Comparison of ENCODE assay signal across 8 cellular contexts in the genomic region with DNA sequence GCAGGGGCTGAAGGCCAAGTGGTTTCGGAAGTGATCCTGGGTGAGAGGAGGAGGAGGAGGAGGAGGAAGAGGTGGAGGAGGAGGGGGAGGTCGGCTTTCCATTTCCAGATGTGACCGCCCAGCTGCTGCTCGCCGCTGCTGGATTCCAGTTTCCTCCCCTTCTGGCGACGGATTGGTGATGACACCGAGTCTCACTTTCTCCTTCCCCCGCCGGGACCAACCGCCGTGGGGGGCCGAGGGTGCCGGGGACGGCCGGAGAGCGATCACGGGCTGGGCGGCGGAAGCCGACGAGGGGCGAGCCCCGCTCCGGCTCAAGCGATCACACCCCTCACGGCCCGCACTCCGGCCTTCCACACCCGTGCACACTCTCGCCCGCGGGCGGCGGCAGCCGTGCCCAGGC. TPM values are rescaled to one million over a fixed set of nuclear protein-coding genes. Genes with fewer than 3 reads are reported as not detected.
DNase-seq lines count a peak whose midpoint lies in the region; ATAC-seq and TF ChIP-seq lines count a peak whose summit lies in the region.
"Not testable (repeated sequence)": the region's sequence is repeated elsewhere in the genome, so short reads cannot be mapped to it uniquely, and the experiment has no call there.

No MANE protein-coding gene starts in this region.

- not testable (repeated sequence) for ATAC-seq in heart left ventricle; naive thymus-derived CD4-positive, alpha-beta T cell

- not testable (repeated sequence) for H3K4me1 ChIP-seq in BE2C; HEK293 (ENCODE audit: control insufficient read depth, insufficient read depth, low read length); heart left ventricle; naive thymus-derived CD4-positive, alpha-beta T cell (ENCODE audit: control insufficient read depth in 2 of 2, insufficient read depth in 2 of 2, low read length in 2 of 2)

- not testable (repeated sequence) for H3K36me3 Mint-ChIP-seq in naive thymus-derived CD4-positive, alpha-beta T cell

- H3K27ac ChIP-seq in HEK293 (ENCODE audit: extremely low read depth, low read depth, low read length): peak overlapping the region; percentile 47; the same call in 1 of the 2 replicates
- peak overlapping the region in 8 of 12 donors; percentile 24 to 81 (median 54) for H3K27ac ChIP-seq in heart left ventricle
- peak overlapping the region; percentile 86 for H3K27ac ChIP-seq in naive thymus-derived CD4-positive, alpha-beta T cell (ENCODE audit: low read depth, low read length)

- H3K4me3 ChIP-seq in BE2C (ENCODE audit: low read depth, low read length) (peak overlapping the region; percentile 41), HEK293 (ENCODE audit: low read depth, low read length) (peak overlapping the region; percentile 62), heart left ventricle (peak overlapping the region; percentile 20 to 66 (median 58))
- peak overlapping the region; percentile 35 for H3K4me3 ChIP-seq in naive thymus-derived CD4-positive, alpha-beta T cell (ENCODE audit: low read length)

- peak overlapping the region; percentile 32 to 88 (median 78) for H3K4me3 Mint-ChIP-seq in naive thymus-derived CD4-positive, alpha-beta T cell

- H3K27me3 Mint-ChIP-seq in naive thymus-derived CD4-positive, alpha-beta T cell: not testable (repeated sequence)

- CTCF ChIA-PET in HEK293 (lab: Yijun Ruan, JAX); naive thymus-derived CD4-positive, alpha-beta T cell (lab: Charles Lee): not testable (repeated sequence)

- not testable (repeated sequence) for H3K9me3 Mint-ChIP-seq in naive thymus-derived CD4-positive, alpha-beta T cell

- H3K9me3 ChIP-seq in BE2C; HEK293 (ENCODE audit: control insufficient read depth, insufficient read depth, low read depth, low read length); heart left ventricle; naive thymus-derived CD4-positive, alpha-beta T cell (ENCODE audit: control insufficient read depth in 2 of 3, low read length in 3 of 3): not testable (repeated sequence)

- not testable (repeated sequence) for H3K36me3 ChIP-seq in BE2C; HEK293 (ENCODE audit: control insufficient read depth in 2 of 2, insufficient read depth in 1 of 2, low read length in 2 of 2); heart left ventricle; naive thymus-derived CD4-positive, alpha-beta T cell (ENCODE audit: control insufficient read depth in 2 of 3, insufficient read depth in 3 of 3, low read length in 3 of 3)

- not testable (repeated sequence) for H3K4me1 Mint-ChIP-seq in naive thymus-derived CD4-positive, alpha-beta T cell

- intact Hi-C loops in heart left ventricle (cut with DNase I); naive thymus-derived CD4-positive, alpha-beta T cell (cut with micrococcal nuclease): not testable (repeated sequence)

- POLR2A ChIA-PET in HEK293 (lab: Yijun Ruan, JAX); naive thymus-derived CD4-positive, alpha-beta T cell (lab: Charles Lee): not testable (repeated sequence)

- 0 to 1% (median 0%) methylated on average over 11 to 33 of the region's 36 CpGs for WGBS in heart left ventricle, 4 donors

- DNase-seq in BE2C (peak; percentile 11), RKO (ENCODE audit: low spot score) (peak; percentile 48), cerebellar cortex (ENCODE audit: low spot score) (peak; percentile 2), heart left ventricle (peak; percentile 39 to 80 (median 52))
- peak; percentile 46 for DNase-seq in activated CD8-positive, alpha-beta memory T cell treated with anti-CD3 and anti-CD28 coated beads, Interleukin-2, amount 50 U/mL, for 4 hours
- DNase-seq in naive thymus-derived CD4-positive, alpha-beta T cell: peak; percentile 25 to 72 (median 41)
- peak in 2 of 3 experiments; percentile 20 to 46 for DNase-seq in stimulated activated CD4-positive, alpha-beta T cell treated with anti-CD3 and anti-CD28 coated beads, TNF-alpha, amount 100 ng/mL, for 24 hours (ENCODE audit: low read depth in 3 of 3)

- TF ChIP-seq CTCF in BE2C (IDR thresholded peaks at IDR 0.05; ENCODE audit: low read depth, low read length); HEK293 (tag by site-specific recombination; IDR thresholded peaks at IDR 0.05); heart left ventricle (IDR thresholded peaks at IDR 0.05): not testable (repeated sequence)

- not testable (repeated sequence) for H3K27me3 ChIP-seq in BE2C; heart left ventricle; naive thymus-derived CD4-positive, alpha-beta T cell (ENCODE audit: control insufficient read depth in 2 of 2, insufficient read depth in 2 of 2, low read length in 2 of 2)

- not testable (repeated sequence) for TF ChIP-seq POLR2A in heart left ventricle (IDR thresholded peaks at IDR 0.05)

- H3K27ac Mint-ChIP-seq in naive thymus-derived CD4-positive, alpha-beta T cell: peak overlapping the region in 6 of 9 donors; percentile 64 to 92 (median 86)

TF ChIP-seq in HEK293, 187 proteins besides CTCF, POLR2A, EP300 and RAD21 (continues in another document):
- TF ChIP-seq SP3 (tag by site-specific recombination; IDR thresholded peaks at IDR 0.05) (0 out of 2 replicates have a peak, but pooled peaks have one; percentile 37), EGR2 (tag by site-specific recombination; IDR thresholded peaks at IDR 0.05; ENCODE audit: low read depth) (peak; percentile 74), ZBTB20 (tag by site-specific recombination; IDR thresholded peaks at IDR 0.05) (peak; percentile 54; the same call in 1 of the 2 replicates), ZEB2 (tag by site-specific recombination; IDR thresholded peaks at IDR 0.05) (0 out of 2 replicates have a peak, but pooled peaks have one; percentile 18), GLIS2 (tag by site-specific recombination; IDR thresholded peaks at IDR 0.05) (peak; percentile 68)
- TF ChIP-seq, protein P1, sequence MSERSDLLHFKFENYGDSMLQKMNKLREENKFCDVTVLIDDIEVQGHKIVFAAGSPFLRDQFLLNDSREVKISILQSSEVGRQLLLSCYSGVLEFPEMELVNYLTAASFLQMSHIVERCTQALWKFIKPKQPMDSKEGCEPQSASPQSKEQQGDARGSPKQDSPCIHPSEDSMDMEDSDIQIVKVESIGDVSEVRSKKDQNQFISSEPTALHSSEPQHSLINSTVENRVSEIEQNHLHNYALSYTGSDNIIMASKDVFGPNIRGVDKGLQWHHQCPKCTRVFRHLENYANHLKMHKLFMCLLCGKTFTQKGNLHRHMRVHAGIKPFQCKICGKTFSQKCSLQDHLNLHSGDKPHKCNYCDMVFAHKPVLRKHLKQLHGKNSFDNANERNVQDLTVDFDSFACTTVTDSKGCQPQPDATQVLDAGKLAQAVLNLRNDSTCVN (tag by site-specific recombination; optimal IDR thresholded peaks at IDR 0.05): peak; percentile 89
- TF ChIP-seq, protein P2, sequence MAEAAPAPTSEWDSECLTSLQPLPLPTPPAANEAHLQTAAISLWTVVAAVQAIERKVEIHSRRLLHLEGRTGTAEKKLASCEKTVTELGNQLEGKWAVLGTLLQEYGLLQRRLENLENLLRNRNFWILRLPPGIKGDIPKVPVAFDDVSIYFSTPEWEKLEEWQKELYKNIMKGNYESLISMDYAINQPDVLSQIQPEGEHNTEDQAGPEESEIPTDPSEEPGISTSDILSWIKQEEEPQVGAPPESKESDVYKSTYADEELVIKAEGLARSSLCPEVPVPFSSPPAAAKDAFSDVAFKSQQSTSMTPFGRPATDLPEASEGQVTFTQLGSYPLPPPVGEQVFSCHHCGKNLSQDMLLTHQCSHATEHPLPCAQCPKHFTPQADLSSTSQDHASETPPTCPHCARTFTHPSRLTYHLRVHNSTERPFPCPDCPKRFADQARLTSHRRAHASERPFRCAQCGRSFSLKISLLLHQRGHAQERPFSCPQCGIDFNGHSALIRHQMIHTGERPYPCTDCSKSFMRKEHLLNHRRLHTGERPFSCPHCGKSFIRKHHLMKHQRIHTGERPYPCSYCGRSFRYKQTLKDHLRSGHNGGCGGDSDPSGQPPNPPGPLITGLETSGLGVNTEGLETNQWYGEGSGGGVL (tag by site-specific recombination; IDR thresholded peaks at IDR 0.05): peak; percentile 91
- TF ChIP-seq, protein P3, sequence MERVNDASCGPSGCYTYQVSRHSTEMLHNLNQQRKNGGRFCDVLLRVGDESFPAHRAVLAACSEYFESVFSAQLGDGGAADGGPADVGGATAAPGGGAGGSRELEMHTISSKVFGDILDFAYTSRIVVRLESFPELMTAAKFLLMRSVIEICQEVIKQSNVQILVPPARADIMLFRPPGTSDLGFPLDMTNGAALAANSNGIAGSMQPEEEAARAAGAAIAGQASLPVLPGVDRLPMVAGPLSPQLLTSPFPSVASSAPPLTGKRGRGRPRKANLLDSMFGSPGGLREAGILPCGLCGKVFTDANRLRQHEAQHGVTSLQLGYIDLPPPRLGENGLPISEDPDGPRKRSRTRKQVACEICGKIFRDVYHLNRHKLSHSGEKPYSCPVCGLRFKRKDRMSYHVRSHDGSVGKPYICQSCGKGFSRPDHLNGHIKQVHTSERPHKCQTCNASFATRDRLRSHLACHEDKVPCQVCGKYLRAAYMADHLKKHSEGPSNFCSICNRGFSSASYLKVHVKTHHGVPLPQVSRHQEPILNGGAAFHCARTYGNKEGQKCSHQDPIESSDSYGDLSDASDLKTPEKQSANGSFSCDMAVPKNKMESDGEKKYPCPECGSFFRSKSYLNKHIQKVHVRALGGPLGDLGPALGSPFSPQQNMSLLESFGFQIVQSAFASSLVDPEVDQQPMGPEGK (tag by site-specific recombination; IDR thresholded peaks at IDR 0.05): peak; percentile 32; the same call in 1 of the 2 replicates

RNA-seq across cellular contexts. Expression of a gene that starts 26.1 kb away (rescaled TPM):
- 2.0 TPM for polyA plus RNA-seq in BE2C (2012; ENCODE audit: insufficient read depth, insufficient read length, low read depth)
- not detected for total RNA-seq in heart left ventricle
- not detected for polyA plus RNA-seq in heart left ventricle
- not detected for total RNA-seq in naive thymus-derived CD4-positive, alpha-beta T cell
- not detected for polyA plus RNA-seq in naive thymus-derived CD4-positive, alpha-beta T cell

Comparison
In these comparisons a context has a peak if more than half of its experiments do, and no peak if none do; other contexts are left out.
1. DNase-seq: peak in every context shown above with its lines; median percentile 52 in heart left ventricle; 48 in RKO; 46 in activated CD8-positive, alpha-beta memory T cell treated with anti-CD3 and anti-CD28 coated beads, Interleukin-2, amount 50 U/mL, for 4 hours; 41 in naive thymus-derived CD4-positive, alpha-beta T cell; 33 in stimulated activated CD4-positive, alpha-beta T cell treated with anti-CD3 and anti-CD28 coated beads, TNF-alpha, amount 100 ng/mL, for 24 hours; 11 in BE2C; 2 in cerebellar cortex.